19 cellular contexts compared by ENCODE assay signal in genomic region chr4:83180469-83180968, GRCh38.
DNase-seq lines count a peak whose midpoint lies in the region; ATAC-seq and TF ChIP-seq lines count a peak whose summit lies in the region.
"Had no signal": no experiment of that assay in that cellular context is flagged by ENCODE, and none has a peak within 500 bp of the region (broad histone marks: within the 10 kb centered on the region; RNA-seq: fewer than 3 reads in every experiment).

No MANE protein-coding gene starts in this region.

- CTCF ChIA-PET in Calu3 (lab: Charles Lee): no interaction called here

- H3K4me1 Mint-ChIP-seq in naive B cell (peaks cover 23 to 47% (median 29%) of the 10 kb centered on the region in 3 donors), Calu3 (ENCODE audit: low read depth, unreplicated experiment) (no peaks in the 10 kb centered on the region)

- H3K27me3 Mint-ChIP-seq in naive B cell: no peaks in the 10 kb centered on the region
- no peaks in the 10 kb centered on the region for H3K27me3 Mint-ChIP-seq in Calu3 (ENCODE audit: unreplicated experiment)

- H3K27ac Mint-ChIP-seq in naive B cell (peak overlapping the region; percentile 42 to 88 (median 76)), Calu3 (ENCODE audit: unreplicated experiment) (no peak overlapping the region)
- H3K27ac Mint-ChIP-seq: activated CD8-positive, alpha-beta T cell treated with anti-CD3 and anti-CD28 coated beads, Interleukin-2, amount 10 ng/mL, durations not matched to agents 7 days and 5 days had no signal

- H3K27ac ChIP-seq in caudate nucleus (ENCODE audit: low read depth, low read length): no peak overlapping the region
- H3K27ac ChIP-seq: ascending aorta, esophagus squamous epithelium, left ventricle myocardium inferior, sigmoid colon had no signal

- ATAC-seq in GM18511 (IDR thresholded peaks at IDR 0.05; ENCODE audit: unreplicated experiment) (peak; percentile 62), GM21515 (IDR thresholded peaks at IDR 0.05; ENCODE audit: unreplicated experiment) (peak; percentile 44), HG03175 (IDR thresholded peaks at IDR 0.05; ENCODE audit: unreplicated experiment) (peak; percentile 45), naive B cell (ENCODE audit: low read depth in 2 of 2) (peak; percentile 80 to 86)
- ATAC-seq: activated CD8-positive, alpha-beta T cell treated with anti-CD3 and anti-CD28 coated beads, Interleukin-2, amount 10 ng/mL, durations not matched to agents 7 days and 5 days had no signal

- BruUV-seq in Calu3 (replicated peaks; lab: Mats Ljungman, UMichigan): no TSS peak

- H3K9me3 Mint-ChIP-seq in naive B cell (peaks cover 0 to 2% (median 0%) of the 10 kb centered on the region in 7 donors), Calu3 (ENCODE audit: low read depth, unreplicated experiment) (no peaks in the 10 kb centered on the region)

- H3K4me3 Mint-ChIP-seq in naive B cell (peak overlapping the region in 6 of 8 donors; percentile 5 to 68 (median 40)), Calu3 (ENCODE audit: low read depth, unreplicated experiment) (no peak overlapping the region)
- H3K4me3 Mint-ChIP-seq: activated CD8-positive, alpha-beta T cell treated with anti-CD3 and anti-CD28 coated beads, Interleukin-2, amount 10 ng/mL, durations not matched to agents 7 days and 5 days; neural crest cell had no signal

- TF ChIP-seq CTCF in Calu3 (IDR thresholded peaks at IDR 0.05; ENCODE audit: unreplicated experiment): no peak

- DNase-seq in naive B cell: no peak
- DNase-seq in A172 (ENCODE audit: low spot score): no peak
- no peak for DNase-seq in caudate nucleus (lab: John Stamatoyannopoulos, UW)
- no peak for DNase-seq in Calu3
- no peak for DNase-seq in epidermal melanocyte (ENCODE audit: insufficient read length, low spot score)
- DNase-seq: activated CD8-positive, alpha-beta T cell treated with anti-CD3 and anti-CD28 coated beads, Interleukin-2, amount 10 ng/mL, durations not matched to agents 7 days and 5 days; activated effector memory CD4-positive, alpha-beta T cell treated with Interleukin-2 at 50 U/mL for 16 hours; C1 segment of cervical spinal cord; cortex of kidney; esophagus squamous epithelium; H7; left ventricle myocardium inferior; NCI-H2081 treated with DMSO at 0.1 percent for 48 hours; sigmoid colon had no signal

- intact Hi-C loops in Calu3 (cut with micrococcal nuclease; ENCODE audit: unreplicated experiment): no loop called here

- H3K36me3 Mint-ChIP-seq in naive B cell (no peaks in the 10 kb centered on the region), Calu3 (ENCODE audit: insufficient read depth, unreplicated experiment) (no peaks in the 10 kb centered on the region)
